Comparison of ENCODE assay signal across 16 cellular contexts in the genomic region with DNA sequence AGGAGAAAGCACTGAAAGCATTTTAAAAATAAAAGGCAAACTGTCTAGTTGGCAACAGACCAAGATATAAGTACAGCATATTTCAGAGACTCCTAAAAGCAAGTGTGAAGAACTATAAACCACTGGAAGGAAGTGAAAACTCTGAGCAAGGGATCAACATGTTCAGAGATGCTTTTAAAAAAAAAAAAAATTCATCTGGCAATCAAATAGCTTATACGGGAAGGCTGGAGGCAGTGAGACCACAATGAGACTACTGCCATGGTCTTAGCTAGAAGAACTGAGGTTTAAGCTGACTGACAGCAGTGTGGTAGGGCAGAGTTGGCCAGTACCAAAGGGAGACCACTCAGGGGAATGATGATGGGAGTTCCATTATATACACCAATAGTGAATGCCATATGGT.
DNase-seq lines count a peak whose midpoint lies in the region; ATAC-seq and TF ChIP-seq lines count a peak whose summit lies in the region.
"Had no signal": no experiment of that assay in that cellular context is flagged by ENCODE, and none has a peak within 500 bp of the region (broad histone marks: within the 10 kb centered on the region; RNA-seq: fewer than 3 reads in every experiment).

No MANE protein-coding gene starts in this region.

- CTCF ChIA-PET in CD8-positive, alpha-beta memory T cell (lab: Charles Lee): interaction anchor here (1.5 kb wide), 1 partner anchor 58 kb away, joined by 3 read pairs; no protein-coding TSS in a partner anchor

- H3K27me3 Mint-ChIP-seq in CD8-positive, alpha-beta memory T cell: peaks cover 0 to 2% of the 10 kb centered on the region in 2 donors
- peaks cover 6% of the 10 kb centered on the region for H3K27me3 Mint-ChIP-seq in endothelial cell (ENCODE audit: unreplicated experiment)

- H3K36me3 ChIP-seq in CD8-positive, alpha-beta memory T cell (ENCODE audit: insufficient read depth, low read length): no peaks in the 10 kb centered on the region
- H3K36me3 ChIP-seq: SJSA1 had no signal

- peak overlapping the region; percentile 59 to 92 (median 72) for H3K27ac Mint-ChIP-seq in CD8-positive, alpha-beta memory T cell
- H3K27ac Mint-ChIP-seq in endothelial cell (ENCODE audit: unreplicated experiment): peak overlapping the region; percentile 72
- H3K27ac Mint-ChIP-seq: GM23338 had no signal

- peak overlapping the region; percentile 2 for H3K27ac ChIP-seq in CD8-positive, alpha-beta memory T cell (ENCODE audit: low read depth, low read length)
- H3K27ac ChIP-seq: body of pancreas, SJSA1 had no signal

- H3K4me3 ChIP-seq in CD8-positive, alpha-beta memory T cell (ENCODE audit: low read length): no peak overlapping the region
- H3K4me3 ChIP-seq: body of pancreas, GM23338, SJSA1 had no signal

- no peaks in the 10 kb centered on the region for H3K27me3 ChIP-seq in CD8-positive, alpha-beta memory T cell (ENCODE audit: insufficient read depth, low read length, poor library complexity, severe bottlenecking)
- H3K27me3 ChIP-seq: body of pancreas, SJSA1 had no signal

- H3K4me1 ChIP-seq in CD8-positive, alpha-beta memory T cell (ENCODE audit: insufficient read depth, low read length): peaks cover 51% of the 10 kb centered on the region
- H3K4me1 ChIP-seq: body of pancreas, Caco-2, SJSA1 had no signal

- H3K9me3 Mint-ChIP-seq in CD8-positive, alpha-beta memory T cell: peaks cover 11 to 19% (median 12%) of the 10 kb centered on the region in 5 donors
- no peaks in the 10 kb centered on the region for H3K9me3 Mint-ChIP-seq in endothelial cell (ENCODE audit: unreplicated experiment)

- peaks cover 91 to 94% (median 93%) of the 10 kb centered on the region in 3 donors for H3K4me1 Mint-ChIP-seq in CD8-positive, alpha-beta memory T cell
- peaks cover 86% of the 10 kb centered on the region for H3K4me1 Mint-ChIP-seq in endothelial cell (ENCODE audit: unreplicated experiment)

- POLR2A ChIA-PET in CD8-positive, alpha-beta memory T cell (lab: Charles Lee): no interaction called here

- intact Hi-C loops in posterior cingulate gyrus (cut with DNase I): no loop called here

- TF ChIP-seq CTCF in endothelial cell (IDR thresholded peaks at IDR 0.05; ENCODE audit: unreplicated experiment) (no peak), GM10266 (IDR thresholded peaks at IDR 0.05; ENCODE audit: control insufficient read depth, insufficient read depth, low read depth, missing control alignments) (no peak)

- H3K36me3 Mint-ChIP-seq in CD8-positive, alpha-beta memory T cell: peaks cover 3 to 29% (median 7%) of the 10 kb centered on the region in 3 donors
- peaks cover 16% of the 10 kb centered on the region for H3K36me3 Mint-ChIP-seq in endothelial cell (ENCODE audit: low read depth, unreplicated experiment)

- ATAC-seq in GM19397 (IDR thresholded peaks at IDR 0.05; ENCODE audit: unreplicated experiment): no peak
- ATAC-seq: body of pancreas, GM23338 had no signal

- DNase-seq in CD1c-positive myeloid dendritic cell (ENCODE audit: extremely low spot score): peak; percentile 17
- peak in 1 of 5 donors; percentile 34 for DNase-seq in CD8-positive, alpha-beta memory T cell
- peak; percentile 61 for DNase-seq in RPMI8226
- no peak for DNase-seq in endothelial cell (ENCODE audit: low spot score)
- DNase-seq in GM10266 (ENCODE audit: extremely low spot score): no peak
- no peak for DNase-seq in posterior cingulate gyrus
- DNase-seq in NCI-H2081 treated with DMSO at 0.1 percent for 48 hours (lab: John Stamatoyannopoulos, UW): no peak
- DNase-seq: body of pancreas; Caco-2; effector memory CD4-positive, alpha-beta T cell; Karpas-422; NCI-H1930; nucleus accumbens had no signal

- H3K4me3 Mint-ChIP-seq in CD8-positive, alpha-beta memory T cell: peak overlapping the region; percentile 12 to 77 (median 63)
- H3K4me3 Mint-ChIP-seq in endothelial cell (ENCODE audit: unreplicated experiment): peak overlapping the region; percentile 56
- H3K4me3 Mint-ChIP-seq: GM23338 had no signal

- no peaks in the 10 kb centered on the region for H3K9me3 ChIP-seq in CD8-positive, alpha-beta memory T cell (ENCODE audit: low read length)
- H3K9me3 ChIP-seq: body of pancreas, Caco-2, SJSA1 had no signal

Comparison
In these comparisons a context has a peak if more than half of its experiments do, and no peak if none do; other contexts are left out.
1. DNase-seq: peak in CD1c-positive myeloid dendritic cell (single experiment) and RPMI8226 (single experiment); none in endothelial cell (single experiment), GM10266 (single experiment), posterior cingulate gyrus (0 of 10) and NCI-H2081 treated with DMSO at 0.1 percent for 48 hours (single experiment).